Comparison of ENCODE assay signal across 20 cellular contexts in genomic region chr21:34047835-34048234, GRCh38. TPM values are rescaled to one million over a fixed set of nuclear protein-coding genes. Genes with fewer than 3 reads are reported as not detected.
DNase-seq lines count a peak whose midpoint lies in the region; ATAC-seq, FAIRE-seq and TF ChIP-seq lines count a peak whose summit lies in the region.
"Had no signal": no experiment of that assay in that cellular context is flagged by ENCODE, and none has a peak within 500 bp of the region (broad histone marks: within the 10 kb centered on the region; RNA-seq: fewer than 3 reads in every experiment).

No MANE protein-coding gene starts in this region.

- H3K9me1 ChIP-seq in IMR-90 (ENCODE audit: insufficient read depth, low read length), result no peaks in the 10 kb centered on the region

- no peak overlapping the region for H2BK5ac ChIP-seq in IMR-90 (ENCODE audit: low read depth, low read length, poor library complexity, severe bottlenecking)

- H3K79me1 ChIP-seq in IMR-90 (ENCODE audit: low read depth in 1 of 2, low read length in 2 of 2), result no peaks in the 10 kb centered on the region

- FAIRE-seq in A549 (lab: Jason Lieb, UNC), result no peak
- FAIRE-seq: GM12892, GM18507, H54 had no signal

- peaks cover 0 to 13% of the 10 kb centered on the region in 2 donors for H3K4me1 Mint-ChIP-seq in effector memory CD8-positive, alpha-beta T cell (ENCODE audit: low read depth in 2 of 2)
- H3K4me1 Mint-ChIP-seq in stimulated activated effector memory CD8-positive, alpha-beta T cell treated with anti-CD3 and anti-CD28 coated beads, Interleukin-12 subunit alpha, Interleukin-12 subunit beta, amount 100 ng/mL, for 72 hours, result peaks cover 18% of the 10 kb centered on the region
- H3K4me1 Mint-ChIP-seq: GM23338 had no signal

- H2AFZ ChIP-seq in IMR-90 (replicated peaks; ENCODE audit: low read length, poor library complexity), result no peak overlapping the region
- H2AFZ ChIP-seq: GM23338 had no signal

- H3K27ac Mint-ChIP-seq in effector memory CD8-positive, alpha-beta T cell, result peak overlapping the region in 1 of 2 donors; percentile 86
- no peak overlapping the region for H3K27ac Mint-ChIP-seq in stimulated activated effector memory CD8-positive, alpha-beta T cell treated with anti-CD3 and anti-CD28 coated beads, Interleukin-12 subunit alpha, Interleukin-12 subunit beta, amount 100 ng/mL, for 72 hours
- H3K27ac Mint-ChIP-seq: CD4-positive, alpha-beta T cell; GM23338 had no signal

- no peak overlapping the region for H3K23ac ChIP-seq in IMR-90 (ENCODE audit: low read depth, low read length)

- POLR2A ChIA-PET in A549 (lab: Yijun Ruan, JAX) (no interaction called here), IMR-90 (lab: Charles Lee; ENCODE audit: unreplicated experiment) (no interaction called here)

- no peak for DNase-seq in A549 (ENCODE audit: low read depth in 1 of 2, low spot score in 1 of 2)
- no peak for DNase-seq in IMR-90
- no peak for DNase-seq in effector memory CD8-positive, alpha-beta T cell
- no peak for DNase-seq in stimulated activated effector memory CD8-positive, alpha-beta T cell treated with anti-CD3 and anti-CD28 coated beads, Interleukin-12 subunit alpha, Interleukin-12 subunit beta, amount 100 ng/mL, for 72 hours (ENCODE audit: low spot score in 2 of 2)
- DNase-seq in Peyer's patch, result no peak
- DNase-seq in cardiac septum (ENCODE audit: low spot score), result no peak
- no peak for DNase-seq in C1 segment of cervical spinal cord (lab: John Stamatoyannopoulos, UW)
- DNase-seq: ACHN; BE2C; CD4-positive, alpha-beta T cell; DMS153; DMS79; GDM1; HCEC 1CT; KBM-7 had no signal

- no peak overlapping the region for H3K18ac ChIP-seq in IMR-90 (ENCODE audit: low read depth, low read length)

- in situ Hi-C loops in IMR-90 (cut with MboI; ENCODE audit: low sequenced_read_pairs), result no loop called here

- BruUV-seq in IMR-90 (replicated peaks; lab: Mats Ljungman, UMichigan), result no TSS peak

- no peak overlapping the region for H2BK120ac ChIP-seq in IMR-90 (ENCODE audit: low read depth, low read length)

- TF ChIP-seq POLR2A in A549 (IDR thresholded peaks at IDR 0.05; ENCODE audit: low read length) (no peak), IMR-90 (IDR thresholded peaks at IDR 0.05; ENCODE audit: low read depth, low read length) (no peak), Peyer's patch (IDR thresholded peaks at IDR 0.05) (no peak)

- TF ChIP-seq CTCF in A549 (IDR thresholded peaks at IDR 0.05), result no peak
- TF ChIP-seq CTCF in IMR-90 (conservative IDR thresholded peaks at IDR 0.05; ENCODE audit: low read depth, low read length), result no peak
- no peak for TF ChIP-seq CTCF in Peyer's patch (IDR thresholded peaks at IDR 0.05)

- H4K20me1 ChIP-seq in IMR-90 (ENCODE audit: insufficient read depth, low read length), result no peaks in the 10 kb centered on the region

- H2BK15ac ChIP-seq in IMR-90 (ENCODE audit: low read depth, low read length), result no peak overlapping the region

- H4K91ac ChIP-seq in IMR-90 (ENCODE audit: insufficient read depth, low read depth, low read length), result no peak overlapping the region

- no peak overlapping the region for H4K8ac ChIP-seq in IMR-90 (ENCODE audit: low read depth in 2 of 2, low read length in 2 of 2)

- H3K4me3 Mint-ChIP-seq in effector memory CD8-positive, alpha-beta T cell, result peak overlapping the region; percentile 71
- H3K4me3 Mint-ChIP-seq in stimulated activated effector memory CD8-positive, alpha-beta T cell treated with anti-CD3 and anti-CD28 coated beads, Interleukin-12 subunit alpha, Interleukin-12 subunit beta, amount 100 ng/mL, for 72 hours, result peak overlapping the region; percentile 41
- H3K4me3 Mint-ChIP-seq: CD4-positive, alpha-beta T cell; GM23338 had no signal

- no peak overlapping the region for H2AK9ac ChIP-seq in IMR-90 (replicated peaks; ENCODE audit: low read depth, low read length, poor library complexity)

- H3K14ac ChIP-seq in IMR-90 (replicated peaks; ENCODE audit: low read depth, low read length), result no peak overlapping the region

- H3K9ac ChIP-seq in IMR-90 (ENCODE audit: low read depth, low read length), result no peak overlapping the region

- H4K5ac ChIP-seq in IMR-90 (ENCODE audit: low read depth, low read length), result no peak overlapping the region

- no peak overlapping the region for H3K4me2 ChIP-seq in A549
- no peak overlapping the region for H3K4me2 ChIP-seq in IMR-90 (ENCODE audit: low read depth, low read length)
- H3K4me2 ChIP-seq: GM23338 had no signal

- no peak overlapping the region for H2BK20ac ChIP-seq in IMR-90 (ENCODE audit: low read depth, low read length)

- no peak for TF ChIP-seq EP300 in A549 (IDR thresholded peaks at IDR 0.05)

- no peak overlapping the region for H3K56ac ChIP-seq in IMR-90 (ENCODE audit: extremely low read depth, insufficient read depth, low read length)

- no peak for TF ChIP-seq RAD21 in A549 (conservative IDR thresholded peaks at IDR 0.05 in 1 of 2, IDR thresholded peaks at IDR 0.05 in 1 of 2)
- TF ChIP-seq RAD21 in IMR-90 (IDR thresholded peaks at IDR 0.05; ENCODE audit: low read length), result no peak

- intact Hi-C loops in IMR-90 (cut with micrococcal nuclease), result no loop called here
- intact Hi-C loops in cardiac septum (cut with DNase I), result no loop called here

- H3K27me3 ChIP-seq in IMR-90 (ENCODE audit: control insufficient read depth, insufficient read depth, low read length) (peaks cover 4% of the 10 kb centered on the region), Peyer's patch (no peaks in the 10 kb centered on the region)

- CTCF ChIA-PET in A549 (lab: Yijun Ruan, JAX) (no interaction called here), IMR-90 (lab: Yijun Ruan, JAX) (no interaction called here)

- dilution Hi-C loops in IMR-90 (cut with HindIII; ENCODE audit: low sequenced_read_pairs, unreplicated experiment), result no loop called here

- no peaks in the 10 kb centered on the region for H3K36me3 Mint-ChIP-seq in effector memory CD8-positive, alpha-beta T cell (ENCODE audit: insufficient read depth)
- no peaks in the 10 kb centered on the region for H3K36me3 Mint-ChIP-seq in stimulated activated effector memory CD8-positive, alpha-beta T cell treated with anti-CD3 and anti-CD28 coated beads, Interleukin-12 subunit alpha, Interleukin-12 subunit beta, amount 100 ng/mL, for 72 hours

- H3K9me3 Mint-ChIP-seq in effector memory CD8-positive, alpha-beta T cell, result no peaks in the 10 kb centered on the region
- no peaks in the 10 kb centered on the region for H3K9me3 Mint-ChIP-seq in stimulated activated effector memory CD8-positive, alpha-beta T cell treated with anti-CD3 and anti-CD28 coated beads, Interleukin-12 subunit alpha, Interleukin-12 subunit beta, amount 100 ng/mL, for 72 hours
- H3K9me3 Mint-ChIP-seq: CD4-positive, alpha-beta T cell; GM23338 had no signal

- H3K9me3 ChIP-seq in A549, result no peaks in the 10 kb centered on the region
- H3K9me3 ChIP-seq in IMR-90 (ENCODE audit: control insufficient read depth, insufficient read depth, low read length), result no peaks in the 10 kb centered on the region
- no peaks in the 10 kb centered on the region for H3K9me3 ChIP-seq in Peyer's patch
- H3K9me3 ChIP-seq: BE2C had no signal

- H3K27ac ChIP-seq in A549 (no peak overlapping the region), IMR-90 (ENCODE audit: insufficient read depth, low read length) (no peak overlapping the region), Peyer's patch (no peak overlapping the region)
- H3K27ac ChIP-seq: C4-2B had no signal

- H3K36me3 ChIP-seq in IMR-90 (ENCODE audit: control insufficient read depth, insufficient read depth, low read length) (no peaks in the 10 kb centered on the region), Peyer's patch (no peaks in the 10 kb centered on the region)
- H3K36me3 ChIP-seq: BE2C had no signal

- H3K4ac ChIP-seq in IMR-90 (ENCODE audit: low read depth, low read length), result no peak overlapping the region

- no peak overlapping the region for H2AK5ac ChIP-seq in IMR-90 (ENCODE audit: low read depth, low read length)

- H3K4me3 ChIP-seq in A549 (no peak overlapping the region), IMR-90 (ENCODE audit: insufficient read depth, low read depth, low read length) (no peak overlapping the region), Peyer's patch (no peak overlapping the region)
- H3K4me3 ChIP-seq: GM23338 had no signal

- H3K4me1 ChIP-seq in A549 (no peaks in the 10 kb centered on the region), IMR-90 (ENCODE audit: control insufficient read depth, insufficient read depth, low read length) (no peaks in the 10 kb centered on the region), Peyer's patch (no peaks in the 10 kb centered on the region)
- H3K4me1 ChIP-seq: BE2C had no signal

- H3K27me3 Mint-ChIP-seq in effector memory CD8-positive, alpha-beta T cell, result no peaks in the 10 kb centered on the region
- H3K27me3 Mint-ChIP-seq: CD4-positive, alpha-beta T cell had no signal

- ATAC-seq in A549 (no peak), IMR-90 (ENCODE audit: low read depth) (no peak)
- no peak for ATAC-seq in effector memory CD8-positive, alpha-beta T cell (replicated peaks)
- ATAC-seq in stimulated activated effector memory CD8-positive, alpha-beta T cell treated with anti-CD3 and anti-CD28 coated beads, Interleukin-12 subunit alpha, Interleukin-12 subunit beta, amount 100 ng/mL, for 72 hours, result no peak
- ATAC-seq: GM23338 had no signal

TF ChIP-seq in A549, 52 proteins besides CTCF, POLR2A, EP300 and RAD21 (continues in another document):
- TF ChIP-seq MAFK (IDR thresholded peaks at IDR 0.05; ENCODE audit: partially characterized antibody), result peak; percentile 32

RNA-seq across cellular contexts. Expression of gene MRPS6, which starts 25.5 kb away (rescaled TPM):
- polyA plus RNA-seq in A549 (2011; rRNA removed) (23.2 and 26.9 TPM in 2 replicates), A549 (2017; fragmentation: RNase III; extraction: RNeasy Plus Mini Kit Qiagen cat#74134 plus additional on column Dnase treatment) (45.4 to 57.4 TPM (median 56.2 TPM) in 3 replicates), IMR-90 (2012; rRNA removed) (32.8 and 35.1 TPM in 2 replicates)
- 33.3 and 38.5 TPM in 2 replicates for polyA plus RNA-seq in A549 (2012; cell fraction: cytosol; rRNA removed)
- 21.3 and 22.4 TPM in 2 replicates for polyA plus RNA-seq in A549 (2012; cell fraction: nucleus; rRNA removed)
- polyA minus RNA-seq in A549 (2011; rRNA and poly(A)+ RNA removed), result 5.3 and 5.8 TPM in 2 replicates
- total RNA-seq in IMR-90 (2012; rRNA removed) (7.5 and 11.9 TPM in 2 replicates), Peyer's patch (10 to 100 TPM; 20.3 to 29.7 (median 22.7) TPM), cardiac septum (30.2 TPM)
- 8.6 and 18.6 TPM in 2 replicates for polyA plus RNA-seq in IMR-90 (2012; cell fraction: cytosol; rRNA removed)
- 8.7 and 26.5 TPM in 2 replicates for polyA plus RNA-seq in IMR-90 (2012; cell fraction: nucleus; rRNA removed; ENCODE audit: low replicate concordance)

RNA-seq across cellular contexts. Expression of gene SLC5A3, which starts 25.5 kb away (rescaled TPM):
- 6.5 and 7.2 TPM in 2 replicates for polyA plus RNA-seq in A549 (2011; rRNA removed)
- 0.86 and 0.87 TPM in 2 replicates for polyA plus RNA-seq in A549 (2012; cell fraction: cytosol; rRNA removed)
- polyA plus RNA-seq in A549 (2012; cell fraction: nucleus; rRNA removed), result 1.4 and 2.4 TPM in 2 replicates
- 5.7 to 7.7 TPM (median 6.6 TPM) in 3 replicates for polyA plus RNA-seq in A549 (2017; fragmentation: RNase III; extraction: RNeasy Plus Mini Kit Qiagen cat#74134 plus additional on column Dnase treatment)
- polyA minus RNA-seq in A549 (2011; rRNA and poly(A)+ RNA removed), result 12.2 and 13.8 TPM in 2 replicates
- 9.9 and 15.6 TPM in 2 replicates for total RNA-seq in IMR-90 (2012; rRNA removed)
- polyA plus RNA-seq in IMR-90 (2012; rRNA removed), result 1.3 and 1.8 TPM in 2 replicates
- polyA plus RNA-seq in IMR-90 (2012; cell fraction: cytosol; rRNA removed), result 0.29 and 0.30 TPM in 2 replicates
- 0.49 and 3.2 TPM in 2 replicates for polyA plus RNA-seq in IMR-90 (2012; cell fraction: nucleus; rRNA removed; ENCODE audit: low replicate concordance)
- 10 to 100 TPM; 15.8 to 20.5 (median 17.7) TPM for total RNA-seq in Peyer's patch
- 5.0 TPM for total RNA-seq in cardiac septum
